In genomic region chrX:114344756-114345155, GRCh38 we compare ENCODE assay signal across 8 cellular contexts.
DNase-seq lines count a peak whose midpoint lies in the region; ATAC-seq, FAIRE-seq and TF ChIP-seq lines count a peak whose summit lies in the region.

No MANE protein-coding gene starts in this region.

- TF ChIP-seq EP300 in H1 (IDR thresholded peaks at IDR 0.05; ENCODE audit: borderline replicate concordance in 1 of 2, low read depth in 2 of 2, low read length in 2 of 2), result no peak

- H3K79me2 ChIP-seq in H1 (ENCODE audit: control insufficient read depth in 1 of 2, insufficient read depth in 2 of 2, low read length in 2 of 2), result no peaks in the 10 kb centered on the region

- H2AK5ac ChIP-seq in H1 (ENCODE audit: low read depth, low read length), result no peak overlapping the region

- H3K9ac ChIP-seq in H1 (replicated peaks in 1 of 4; ENCODE audit: extremely low read depth in 1 of 4, low read depth in 3 of 4, low read length in 3 of 4), result no peak overlapping the region

- WGBS in H1 (ENCODE audit: extremely low coverage in 1 of 2, insufficient coverage in 1 of 2, insufficient read length in 1 of 2, insufficient replicate concordance in 2 of 2, low coverage in 1 of 2, low lambda C conversion rate in 2 of 2, missing lambda C conversion rate in 1 of 2), 2 experiments, result 0% methylated on average over 2 of the region's 2 CpGs; no CpG with 5 or more reads in 1 of the 2 experiments

- H3K56ac ChIP-seq in H1 (replicated peaks; ENCODE audit: insufficient read length, low read depth, low read length), result no peak overlapping the region

- H2AFZ ChIP-seq in H1 (ENCODE audit: low read length), result no peak overlapping the region

- H3K18ac ChIP-seq in H1 (ENCODE audit: extremely low read depth, low read length), result no peak overlapping the region

- TF ChIP-seq CTCF in H1 (IDR thresholded peaks at IDR 0.05; ENCODE audit: control extremely low read depth in 1 of 3, insufficient read depth in 1 of 3, low read depth in 1 of 3, low read length in 3 of 3), result peak in 2 of 3 experiments; percentile 49 to 55; a peak in 3 of 4 replicates
- TF ChIP-seq CTCF in retinal pigment epithelial cell (conservative IDR thresholded peaks at IDR 0.05; ENCODE audit: low read depth, low read length), result peak; percentile 85

- no peaks in the 10 kb centered on the region for H4K20me1 ChIP-seq in H1 (replicated peaks in 1 of 2; ENCODE audit: control insufficient read depth in 1 of 2, insufficient read depth in 2 of 2, low read length in 2 of 2)

- ATAC-seq in GM18505 (IDR thresholded peaks at IDR 0.05; ENCODE audit: unreplicated experiment) (peak; percentile 77), HG02938 (IDR thresholded peaks at IDR 0.05; ENCODE audit: unreplicated experiment) (peak; percentile 64)

- H2BK5ac ChIP-seq in H1 (ENCODE audit: low read depth, low read length), result no peak overlapping the region

- H2BK120ac ChIP-seq in H1 (replicated peaks; ENCODE audit: low read depth, low read length), result no peak overlapping the region

- POLR2A ChIA-PET in H1 (lab: Charles Lee; ENCODE audit: partially characterized antibody), result no interaction called here

- H3K4me2 ChIP-seq in H1 (ENCODE audit: insufficient read depth in 1 of 2, low read depth in 2 of 2, low read length in 2 of 2), result no peak overlapping the region

- H2BK15ac ChIP-seq in H1 (ENCODE audit: low read length), result no peak overlapping the region

- H3K4ac ChIP-seq in H1 (replicated peaks; ENCODE audit: insufficient read length, low read depth, low read length), result no peak overlapping the region

- H3K23me2 ChIP-seq in H1 (ENCODE audit: low read depth, low read length), result no peaks in the 10 kb centered on the region

- H4K8ac ChIP-seq in H1 (ENCODE audit: extremely low read depth, insufficient read depth, low read length), result no peak overlapping the region

- peak; percentile 74 to 75 for TF ChIP-seq RAD21 in H1 (IDR thresholded peaks at IDR 0.05 in 1 of 2, conservative IDR thresholded peaks at IDR 0.05 in 1 of 2; ENCODE audit: low read depth in 2 of 2, low read length in 2 of 2)

- no peak overlapping the region for H3K27ac ChIP-seq in H1 (ENCODE audit: low read depth, low read length)

- no peak overlapping the region for H2BK12ac ChIP-seq in H1 (ENCODE audit: low read depth, low read length)

- no peak overlapping the region for H3K4me3 ChIP-seq in H1 (ENCODE audit: extremely low read depth in 1 of 4, insufficient read depth in 2 of 4, low read depth in 3 of 4, low read length in 4 of 4)
- no peak overlapping the region for H3K4me3 ChIP-seq in retinal pigment epithelial cell (ENCODE audit: low read length)

- H2BK20ac ChIP-seq in H1 (ENCODE audit: low read length), result no peak overlapping the region

- no peak overlapping the region for H4K5ac ChIP-seq in H1 (ENCODE audit: insufficient read length, low read depth, low read length)

- no peaks in the 10 kb centered on the region for H3K9me3 ChIP-seq in H1 (ENCODE audit: insufficient read depth in 2 of 2, low read depth in 1 of 2, low read length in 1 of 2)

- no peak overlapping the region for H4K91ac ChIP-seq in H1 (replicated peaks; ENCODE audit: insufficient read length, low read length)

- CTCF ChIA-PET in H1 (lab: Charles Lee; ENCODE audit: partially characterized antibody), result interaction anchor here (0.6 to 0.9 kb wide), 2 partner anchors 23 to 144 kb away, joined by 3 read pairs; no protein-coding TSS in a partner anchor

- H3K27me3 ChIP-seq in H1 (replicated peaks in 1 of 4; ENCODE audit: control insufficient read depth in 3 of 4, extremely low read depth in 1 of 4, insufficient read depth in 3 of 4, low read length in 3 of 4), result no peaks in the 10 kb centered on the region

- H3K14ac ChIP-seq in H1 (ENCODE audit: insufficient read length), result no peak overlapping the region

- DNase-seq in AG20443 (ENCODE audit: low spot score) (peak; percentile 19), NCI-H460 (ENCODE audit: extremely low read depth, low read depth) (peak; percentile 35), H1 (ENCODE audit: low read depth in 1 of 2, low spot score in 2 of 2) (no peak), retinal pigment epithelial cell (ENCODE audit: low read depth) (peak; percentile 12), NCI-H128 (lab: John Stamatoyannopoulos, UW; ENCODE audit: unreplicated experiment) (no peak), 8988T (no peak)

- peak; percentile 97 for FAIRE-seq in H1 (lab: Jason Lieb, UNC)

- H3K23ac ChIP-seq in H1 (ENCODE audit: insufficient read length), result no peak overlapping the region

- H3K79me1 ChIP-seq in H1 (ENCODE audit: low read depth, low read length), result no peaks in the 10 kb centered on the region

- no peaks in the 10 kb centered on the region for H3K4me1 ChIP-seq in H1 (replicated peaks in 1 of 4; ENCODE audit: control insufficient read depth in 3 of 4, insufficient read depth in 4 of 4, low read length in 3 of 4)

- TF ChIP-seq POLR2A in GM18505 (IDR thresholded peaks at IDR 0.05; ENCODE audit: borderline replicate concordance, extremely low read depth, insufficient read depth, insufficient read length) (no peak), H1 (IDR thresholded peaks at IDR 0.05; ENCODE audit: control extremely low read depth in 1 of 2, low read depth in 2 of 2, low read length in 2 of 2) (no peak)

- no peaks in the 10 kb centered on the region for H3K36me3 ChIP-seq in H1 (ENCODE audit: control insufficient read depth in 2 of 4, insufficient read depth in 4 of 4, low read length in 3 of 4)

TF ChIP-seq in H1, 55 proteins besides CTCF, POLR2A, EP300 and RAD21 (continues in another document):
- TF ChIP-seq ZNF274 (IDR thresholded peaks at IDR 0.05; ENCODE audit: borderline replicate concordance, extremely low read depth, low read length) (no peak), TCF12 (IDR thresholded peaks at IDR 0.05; ENCODE audit: low read depth, low read length) (no peak), CBX5 (IDR thresholded peaks at IDR 0.05; ENCODE audit: low read depth, low read length) (no peak), POU5F1 (IDR thresholded peaks at IDR 0.05; ENCODE audit: low read depth, low read length) (no peak), NRF1 (IDR thresholded peaks at IDR 0.05; ENCODE audit: low read depth, low read length) (no peak), CBX8 (IDR thresholded peaks at IDR 0.05; ENCODE audit: borderline replicate concordance, low read depth, low read length) (no peak), GTF2F1 (IDR thresholded peaks at IDR 0.05; ENCODE audit: borderline replicate concordance, low read depth, low read length) (no peak), SIRT6 (IDR thresholded peaks at IDR 0.05; ENCODE audit: low read length) (no peak), SP1 (IDR thresholded peaks at IDR 0.05; ENCODE audit: low read depth, low read length) (no peak), TEAD4 (IDR thresholded peaks at IDR 0.05; ENCODE audit: low read depth, low read length) (no peak)

Comparison
In these comparisons a context has a peak if more than half of its experiments do, and no peak if none do; other contexts are left out.
1. DNase-seq: peak in AG20443 (single experiment), NCI-H460 (single experiment) and retinal pigment epithelial cell (single experiment); none in H1 (0 of 2), NCI-H128 (single experiment) and 8988T (single experiment).